Comparison of ENCODE assay signal across 21 cellular contexts in the genomic region with DNA sequence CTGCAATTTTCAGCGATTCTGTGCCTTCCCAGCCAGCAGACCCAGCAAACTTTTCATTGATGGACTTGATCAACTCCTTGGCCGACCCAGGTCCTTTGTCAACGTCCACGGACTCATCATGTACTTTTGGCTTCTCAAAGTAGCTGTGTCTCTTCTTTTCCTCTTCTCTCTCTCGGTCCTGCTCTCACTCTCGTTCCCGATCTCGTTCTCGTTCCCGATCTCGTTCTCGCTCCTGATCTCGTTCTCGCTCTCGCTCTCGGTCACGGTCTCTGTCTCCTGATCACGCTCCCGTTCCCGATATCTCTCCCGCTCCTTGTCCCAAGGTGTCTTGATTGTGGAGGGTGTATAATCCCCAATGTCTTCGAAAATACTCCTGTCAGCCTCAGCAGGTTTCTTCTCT.
DNase-seq lines count a peak whose midpoint lies in the region; ATAC-seq, FAIRE-seq and TF ChIP-seq lines count a peak whose summit lies in the region.
"Had no signal": no experiment of that assay in that cellular context is flagged by ENCODE, and none has a peak within 500 bp of the region (broad histone marks: within the 10 kb centered on the region; RNA-seq: fewer than 3 reads in every experiment).

No MANE protein-coding gene starts in this region.

- no peak overlapping the region for H2BK20ac ChIP-seq in H1 (ENCODE audit: low read length)

- no peaks in the 10 kb centered on the region for H3K79me1 ChIP-seq in H1 (ENCODE audit: low read depth, low read length)

- H3K27me3 ChIP-seq in K562 (ENCODE audit: control insufficient read depth in 2 of 2, insufficient read depth in 2 of 2, low read length in 2 of 2) (no peaks in the 10 kb centered on the region), H1 (replicated peaks in 1 of 4; ENCODE audit: control insufficient read depth in 3 of 4, extremely low read depth in 1 of 4, insufficient read depth in 3 of 4, low read length in 3 of 4) (no peaks in the 10 kb centered on the region), testis (no peaks in the 10 kb centered on the region)
- H3K27me3 ChIP-seq: BLaER1 treated with 17β-estradiol and CSF1 and Interleukin-3, amounts not matched to agents 10 nM and 100 nM had no signal

- H2BK120ac ChIP-seq in H1 (replicated peaks; ENCODE audit: low read depth, low read length): no peak overlapping the region

- no peak overlapping the region for H3K18ac ChIP-seq in H1 (ENCODE audit: extremely low read depth, low read length)

- intact Hi-C loops in K562 (cut with micrococcal nuclease): no loop called here
- intact Hi-C loops in testis (cut with DNase I; ENCODE audit: low total_unique reads): no loop called here

- no peak overlapping the region for H3K4ac ChIP-seq in H1 (replicated peaks; ENCODE audit: insufficient read length, low read depth, low read length)

- H3K36me3 ChIP-seq in HEK293 (ENCODE audit: control insufficient read depth in 2 of 2, insufficient read depth in 1 of 2, low read length in 2 of 2) (no peaks in the 10 kb centered on the region), K562 (ENCODE audit: control insufficient read depth, insufficient read depth, low read length) (no peaks in the 10 kb centered on the region), H1 (ENCODE audit: control insufficient read depth in 2 of 4, insufficient read depth in 4 of 4, low read length in 3 of 4) (no peaks in the 10 kb centered on the region), testis (ENCODE audit: low read depth, missing control alignments) (no peaks in the 10 kb centered on the region)
- H3K36me3 ChIP-seq: BLaER1 treated with 17β-estradiol and CSF1 and Interleukin-3, amounts not matched to agents 10 nM and 100 nM had no signal

- H4K20me1 ChIP-seq in K562 (replicated peaks; ENCODE audit: control insufficient read depth, insufficient read depth, low read length) (no peaks in the 10 kb centered on the region), H1 (replicated peaks in 1 of 2; ENCODE audit: control insufficient read depth in 1 of 2, insufficient read depth in 2 of 2, low read length in 2 of 2) (no peaks in the 10 kb centered on the region)
- H4K20me1 ChIP-seq: BLaER1 treated with 17β-estradiol and CSF1 and Interleukin-3, amounts not matched to agents 10 nM and 100 nM had no signal

- 0 out of 2 replicates have a peak overlapping the region, but pooled peaks have one; percentile 24 for H2BK15ac ChIP-seq in H1 (ENCODE audit: low read length)

- no peak overlapping the region for H3K23ac ChIP-seq in H1 (ENCODE audit: insufficient read length)

- H2AFZ ChIP-seq in K562 (ENCODE audit: low read depth, low read length) (peak overlapping the region; percentile 71), H1 (ENCODE audit: low read length) (no peak overlapping the region)

- BruUV-seq in K562 (replicated peaks; lab: Mats Ljungman, UMichigan): no TSS peak

- WGBS in K562 (ENCODE audit: insufficient coverage, low coverage, missing lambda C conversion rate): 16% methylated on average over 22 of the region's 22 CpGs
- WGBS in H1 (ENCODE audit: extremely low coverage in 1 of 2, insufficient coverage in 1 of 2, insufficient read length in 1 of 2, insufficient replicate concordance in 2 of 2, low coverage in 1 of 2, low lambda C conversion rate in 2 of 2, missing lambda C conversion rate in 1 of 2), 2 experiments: 96 to 100% methylated on average over 13 to 22 of the region's 22 CpGs
- 54 to 77% methylated on average over 22 of the region's 22 CpGs for WGBS in testis, 2 donors

- no peak overlapping the region for H3K9ac ChIP-seq in K562 (ENCODE audit: insufficient read depth in 1 of 2, low read depth in 2 of 2, low read length in 2 of 2)
- H3K9ac ChIP-seq in H1 (replicated peaks in 1 of 4; ENCODE audit: extremely low read depth in 1 of 4, low read depth in 3 of 4, low read length in 3 of 4): no peak overlapping the region
- H3K9ac ChIP-seq: BLaER1 treated with 17β-estradiol and CSF1 and Interleukin-3, amounts not matched to agents 10 nM and 100 nM had no signal

- H3K4me2 ChIP-seq in K562 (ENCODE audit: insufficient read depth, low read length) (peak overlapping the region; percentile 43; the same call in 1 of the 2 replicates), H1 (ENCODE audit: insufficient read depth in 1 of 2, low read depth in 2 of 2, low read length in 2 of 2) (no peak overlapping the region)
- H3K4me2 ChIP-seq: A549; BLaER1 treated with 17β-estradiol and CSF1 and Interleukin-3, amounts not matched to agents 10 nM and 100 nM had no signal

- H4K91ac ChIP-seq in H1 (replicated peaks; ENCODE audit: insufficient read length, low read length): no peak overlapping the region

- H3K27ac ChIP-seq in HEK293 (ENCODE audit: extremely low read depth, low read depth, low read length) (no peak overlapping the region), K562 (ENCODE audit: extremely low read depth, low read depth, low read length) (no peak overlapping the region), H1 (ENCODE audit: low read depth, low read length) (no peak overlapping the region), testis (no peak overlapping the region)
- H3K27ac ChIP-seq: 22Rv1; A549; BLaER1 treated with 17β-estradiol and CSF1 and Interleukin-3, amounts not matched to agents 10 nM and 100 nM; C4-2B had no signal

- no peaks in the 10 kb centered on the region for H3K9me1 ChIP-seq in K562 (ENCODE audit: control insufficient read depth, insufficient read depth, low read length)

- H2AK5ac ChIP-seq in H1 (ENCODE audit: low read depth, low read length): no peak overlapping the region

- no peaks in the 10 kb centered on the region for H3K9me3 ChIP-seq in HEK293 (ENCODE audit: control insufficient read depth, insufficient read depth, low read depth, low read length)
- H3K9me3 ChIP-seq in K562 (replicated peaks; ENCODE audit: control insufficient read depth, insufficient read depth, low read depth, low read length): no peaks in the 10 kb centered on the region
- peaks cover 0 to 5% of the 10 kb centered on the region in 2 experiments; a peak in 1 of 4 replicates for H3K9me3 ChIP-seq in H1 (ENCODE audit: insufficient read depth in 2 of 2, low read depth in 1 of 2, low read length in 1 of 2)
- H3K9me3 ChIP-seq in testis: no peaks in the 10 kb centered on the region
- H3K9me3 ChIP-seq: A549; BLaER1 treated with 17β-estradiol and CSF1 and Interleukin-3, amounts not matched to agents 10 nM and 100 nM had no signal

- in situ Hi-C loops in K562 (cut with MboI): loop anchor here (10.0 kb wide), 1 partner anchor 1046 kb away; no protein-coding TSS in a partner anchor

- no peaks in the 10 kb centered on the region for H3K79me2 ChIP-seq in K562 (ENCODE audit: control insufficient read depth, insufficient read depth, low read length)
- H3K79me2 ChIP-seq in H1 (ENCODE audit: control insufficient read depth in 1 of 2, insufficient read depth in 2 of 2, low read length in 2 of 2): no peaks in the 10 kb centered on the region

- H4K5ac ChIP-seq in H1 (ENCODE audit: insufficient read length, low read depth, low read length): no peak overlapping the region

- H3K4me1 ChIP-seq in HEK293 (ENCODE audit: control insufficient read depth, insufficient read depth, low read length) (no peaks in the 10 kb centered on the region), K562 (replicated peaks in 1 of 2; ENCODE audit: control insufficient read depth in 2 of 2, insufficient read depth in 2 of 2, low read length in 2 of 2) (no peaks in the 10 kb centered on the region), H1 (replicated peaks in 1 of 4; ENCODE audit: control insufficient read depth in 3 of 4, insufficient read depth in 4 of 4, low read length in 3 of 4) (no peaks in the 10 kb centered on the region), testis (no peaks in the 10 kb centered on the region)
- H3K4me1 ChIP-seq: A549; BLaER1 treated with 17β-estradiol and CSF1 and Interleukin-3, amounts not matched to agents 10 nM and 100 nM; Caco-2 had no signal

- CTCF ChIA-PET in HEK293 (lab: Yijun Ruan, JAX): interaction anchor here (0.7 kb wide), 1 partner anchor 15 kb away, joined by 3 read pairs; no protein-coding TSS in a partner anchor
- CTCF ChIA-PET in K562 (lab: Yijun Ruan, JAX; ENCODE audit: low intra/inter-chr PET ratio): no interaction called here
- CTCF ChIA-PET in H1 (lab: Charles Lee; ENCODE audit: partially characterized antibody): interaction anchor here (0.6 to 1.2 kb wide), 3 partner anchors 11 to 815 kb away, joined by 3 read pairs; no protein-coding TSS in a partner anchor

- TF ChIP-seq RAD21 in K562 (CRISPR knock-in tag; conservative IDR thresholded peaks at IDR 0.05 in 1 of 2, IDR thresholded peaks at IDR 0.05 in 1 of 2) (no peak), H1 (IDR thresholded peaks at IDR 0.05 in 1 of 2, conservative IDR thresholded peaks at IDR 0.05 in 1 of 2; ENCODE audit: low read depth in 2 of 2, low read length in 2 of 2) (no peak)

- no peak overlapping the region for H2BK12ac ChIP-seq in H1 (ENCODE audit: low read depth, low read length)

- ATAC-seq in K562: no peak
- ATAC-seq in GM19397 (IDR thresholded peaks at IDR 0.05; ENCODE audit: unreplicated experiment): no peak
- ATAC-seq: A549; CD8-positive, alpha-beta T cell had no signal

- POLR2A ChIA-PET in HEK293 (lab: Yijun Ruan, JAX) (no interaction called here), K562 (lab: Yijun Ruan, JAX) (no interaction called here), H1 (lab: Charles Lee; ENCODE audit: partially characterized antibody) (interaction anchor here (1.1 to 1.3 kb wide), 2 partner anchors 14 to 17 kb away, joined by 3 to 4 read pairs; no protein-coding TSS in a partner anchor)

- TF ChIP-seq CTCF in HEK293 (tag by site-specific recombination; IDR thresholded peaks at IDR 0.05) (no peak), K562 (IDR thresholded peaks at IDR 0.05 in 2 of 3, conservative IDR thresholded peaks at IDR 0.05 in 1 of 3; ENCODE audit: insufficient read depth in 2 of 3, low read depth in 1 of 3, low read length in 3 of 3) (no peak), H1 (IDR thresholded peaks at IDR 0.05; ENCODE audit: control extremely low read depth in 1 of 3, insufficient read depth in 1 of 3, low read depth in 1 of 3, low read length in 3 of 3) (no peak), testis (IDR thresholded peaks at IDR 0.05) (no peak)

- H3K14ac ChIP-seq in H1 (ENCODE audit: insufficient read length): no peak overlapping the region

- H3K56ac ChIP-seq in H1 (replicated peaks; ENCODE audit: insufficient read length, low read depth, low read length): no peak overlapping the region

- TF ChIP-seq EP300 in K562 (IDR thresholded peaks at IDR 0.05; ENCODE audit: low read length) (no peak), H1 (IDR thresholded peaks at IDR 0.05; ENCODE audit: borderline replicate concordance in 1 of 2, low read depth in 2 of 2, low read length in 2 of 2) (no peak)

- no peak for TF ChIP-seq POLR2A in K562 (conservative IDR thresholded peaks at IDR 0.05)
- TF ChIP-seq POLR2A in H1 (IDR thresholded peaks at IDR 0.05; ENCODE audit: control extremely low read depth in 1 of 2, low read depth in 2 of 2, low read length in 2 of 2): no peak
- no peak for TF ChIP-seq POLR2A in testis (IDR thresholded peaks at IDR 0.05)

- H3K23me2 ChIP-seq in H1 (ENCODE audit: low read depth, low read length): no peaks in the 10 kb centered on the region

- FAIRE-seq in K562 (lab: Jason Lieb, UNC): no peak
- no peak for FAIRE-seq in H1 (lab: Jason Lieb, UNC)
- FAIRE-seq: D721Med, GM12891, GM19239 had no signal

- no peak for DNase-seq in K562 (ENCODE audit: extremely low read depth in 1 of 4, low spot score in 3 of 4)
- no peak for DNase-seq in H1 (ENCODE audit: low read depth in 1 of 2, low spot score in 2 of 2)
- peak; percentile 46 for DNase-seq in testis
- no peak for DNase-seq in NCI-H2081 treated with DMSO at 0.1 percent for 48 hours (lab: John Stamatoyannopoulos, UW)
- no peak for DNase-seq in stimulated activated naive CD4-positive, alpha-beta T cell (lab: John Stamatoyannopoulos, UW)
- DNase-seq: AML-193; Caco-2; Calu3; CD4-positive, alpha-beta T cell; CD8-positive, alpha-beta T cell; DMS79 treated with DMSO at 0.1 percent for 48 hours; GF-D8 had no signal

- H3K4me3 ChIP-seq in HEK293 (ENCODE audit: low read depth, low read length): no peak overlapping the region
- H3K4me3 ChIP-seq in K562: no peak overlapping the region
- no peak overlapping the region for H3K4me3 ChIP-seq in H1 (ENCODE audit: extremely low read depth in 1 of 4, insufficient read depth in 2 of 4, low read depth in 3 of 4, low read length in 4 of 4)
- peak overlapping the region; percentile 36 to 47 for H3K4me3 ChIP-seq in testis
- H3K4me3 ChIP-seq: A549; BLaER1 treated with 17β-estradiol and CSF1 and Interleukin-3, amounts not matched to agents 10 nM and 100 nM had no signal

- H2BK5ac ChIP-seq in H1 (ENCODE audit: low read depth, low read length): no peak overlapping the region

- no peak overlapping the region for H4K8ac ChIP-seq in H1 (ENCODE audit: extremely low read depth, insufficient read depth, low read length)

Comparison
In these comparisons a context has a peak if more than half of its experiments do, and no peak if none do; other contexts are left out.
1. H3K4me3 ChIP-seq: peak in testis (2 of 2); none in HEK293 (single experiment), K562 (single experiment) and H1 (0 of 4).